Comparison of ENCODE assay signal across 1 cellular context in the genomic region with DNA sequence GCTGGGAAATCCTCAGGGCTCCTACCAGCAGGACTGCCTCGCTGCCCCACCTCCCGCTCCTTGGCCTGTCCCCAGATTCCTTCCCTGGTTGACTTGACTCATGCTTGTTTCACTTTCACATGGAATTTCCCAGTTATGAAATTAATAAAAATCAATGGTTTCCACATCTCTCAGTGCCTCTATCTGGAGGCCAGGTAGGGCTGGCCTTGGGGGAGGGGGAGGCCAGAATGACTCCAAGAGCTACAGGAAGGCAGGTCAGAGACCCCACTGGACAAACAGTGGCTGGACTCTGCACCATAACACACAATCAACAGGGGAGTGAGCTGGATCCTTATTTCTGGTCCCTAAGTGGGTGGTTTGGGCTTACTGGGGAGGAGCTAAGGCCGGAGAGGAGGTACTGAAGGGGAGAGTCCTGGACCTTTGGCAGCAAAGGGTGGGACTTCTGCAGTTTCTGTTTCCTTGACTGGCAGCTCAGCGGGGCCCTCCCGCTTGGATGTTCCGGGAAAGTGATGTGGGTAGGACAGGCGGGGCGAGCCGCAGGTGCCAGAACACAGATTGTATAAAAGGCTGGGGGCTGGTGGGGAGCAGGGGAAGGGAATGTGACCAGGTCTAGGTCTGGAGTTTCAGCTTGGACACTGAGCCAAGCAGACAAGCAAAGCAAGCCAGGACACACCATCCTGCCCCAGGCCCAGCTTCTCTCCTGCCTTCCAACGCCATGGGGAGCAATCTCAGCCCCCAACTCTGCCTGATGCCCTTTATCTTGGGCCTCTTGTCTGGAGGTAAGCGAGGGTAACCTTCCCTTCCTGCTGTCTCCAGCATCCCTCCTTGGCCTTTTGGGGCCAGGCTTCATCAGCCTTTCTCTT.
TF ChIP-seq lines count a peak whose summit lies in the region.

Gene CFB (plus strand): TSS at position 589 of the 863 bp plus-strand sequence. CDS start 127 bp downstream, at position 716.

TF ChIP-seq in HepG2, 621 proteins besides CTCF, POLR2A, EP300 and RAD21 (continued from another document and continues in another):
- TF ChIP-seq, protein P1, sequence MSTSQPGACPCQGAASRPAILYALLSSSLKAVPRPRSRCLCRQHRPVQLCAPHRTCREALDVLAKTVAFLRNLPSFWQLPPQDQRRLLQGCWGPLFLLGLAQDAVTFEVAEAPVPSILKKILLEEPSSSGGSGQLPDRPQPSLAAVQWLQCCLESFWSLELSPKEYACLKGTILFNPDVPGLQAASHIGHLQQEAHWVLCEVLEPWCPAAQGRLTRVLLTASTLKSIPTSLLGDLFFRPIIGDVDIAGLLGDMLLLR (CRISPR knock-in tag; IDR thresholded peaks at IDR 0.05): no peak
- TF ChIP-seq ZNF326 (CRISPR knock-in tag; IDR thresholded peaks at IDR 0.05; ENCODE audit: borderline replicate concordance) (no peak), NFE2L1 (CRISPR knock-in tag; IDR thresholded peaks at IDR 0.05; ENCODE audit: borderline replicate concordance) (no peak), ZNF230 (CRISPR knock-in tag; IDR thresholded peaks at IDR 0.05) (peak; percentile 66; the same call in 1 of the 2 replicates), HDAC6 (IDR thresholded peaks at IDR 0.05; ENCODE audit: low read depth, low read length) (no peak), PITX1 (CRISPR knock-in tag; IDR thresholded peaks at IDR 0.05) (peak; percentile 79), BCL6 (CRISPR knock-in tag; IDR thresholded peaks at IDR 0.05) (peak; percentile 80), ZNF691 (CRISPR knock-in tag; IDR thresholded peaks at IDR 0.05; ENCODE audit: borderline replicate concordance, low read depth) (peak; percentile 76; the same call in 1 of the 2 replicates), ZNF776 (CRISPR knock-in tag; IDR thresholded peaks at IDR 0.05) (peak; percentile 77), HHEX (CRISPR knock-in tag; IDR thresholded peaks at IDR 0.05) (peak; percentile 58; the same call in 1 of the 2 replicates), ZNF318 (CRISPR knock-in tag; IDR thresholded peaks at IDR 0.05) (no peak), YEATS2 (CRISPR knock-in tag; IDR thresholded peaks at IDR 0.05; ENCODE audit: borderline replicate concordance) (peak; percentile 66; the same call in 1 of the 2 replicates), ZNF17 (CRISPR knock-in tag; IDR thresholded peaks at IDR 0.05) (no peak), RXRB (CRISPR knock-in tag; IDR thresholded peaks at IDR 0.05; ENCODE audit: borderline replicate concordance) (peak; percentile 98), GABPA (IDR thresholded peaks at IDR 0.05; ENCODE audit: low read depth, low read length) (no peak), GABPA (CRISPR knock-in tag; IDR thresholded peaks at IDR 0.05; ENCODE audit: low read depth) (peak; percentile 76), ZNF274 (CRISPR knock-in tag; IDR thresholded peaks at IDR 0.05) (peak; percentile 13; the same call in 1 of the 2 replicates), HES4 (CRISPR knock-in tag; IDR thresholded peaks at IDR 0.05; ENCODE audit: borderline replicate concordance) (0 out of 2 replicates have a peak, but pooled peaks have one; percentile 20), ZNF256 (CRISPR knock-in tag; conservative IDR thresholded peaks at IDR 0.05) (no peak; the same call in 1 of the 2 replicates), ISX (CRISPR knock-in tag; conservative IDR thresholded peaks at IDR 0.05) (no peak), POLR2AphosphoS2 (IDR thresholded peaks at IDR 0.05; ENCODE audit: low read depth, low read length) (peak; percentile 32; the same call in 1 of the 2 replicates), NR2C2 (CRISPR knock-in tag; IDR thresholded peaks at IDR 0.05; ENCODE audit: borderline replicate concordance) (peak; percentile 83), ARID3A (IDR thresholded peaks at IDR 0.05; ENCODE audit: low read depth, low read length) (peak; percentile 100), HNRNPL (IDR thresholded peaks at IDR 0.05; ENCODE audit: low read depth, low read length) (0 out of 2 replicates have a peak, but pooled peaks have one; percentile 57), ZIK1 (CRISPR knock-in tag; IDR thresholded peaks at IDR 0.05; ENCODE audit: borderline replicate concordance, low read depth) (no peak; the same call in 1 of the 2 replicates), NCOA2 (CRISPR knock-in tag; IDR thresholded peaks at IDR 0.05) (peak; percentile 92), ZSCAN12 (CRISPR knock-in tag; IDR thresholded peaks at IDR 0.05) (no peak), ZNF883 (CRISPR knock-in tag; IDR thresholded peaks at IDR 0.05; ENCODE audit: not compliant biosample characterization) (no peak), SP2 (CRISPR knock-in tag; IDR thresholded peaks at IDR 0.05) (peak; percentile 74)
- TF ChIP-seq, protein P2, sequence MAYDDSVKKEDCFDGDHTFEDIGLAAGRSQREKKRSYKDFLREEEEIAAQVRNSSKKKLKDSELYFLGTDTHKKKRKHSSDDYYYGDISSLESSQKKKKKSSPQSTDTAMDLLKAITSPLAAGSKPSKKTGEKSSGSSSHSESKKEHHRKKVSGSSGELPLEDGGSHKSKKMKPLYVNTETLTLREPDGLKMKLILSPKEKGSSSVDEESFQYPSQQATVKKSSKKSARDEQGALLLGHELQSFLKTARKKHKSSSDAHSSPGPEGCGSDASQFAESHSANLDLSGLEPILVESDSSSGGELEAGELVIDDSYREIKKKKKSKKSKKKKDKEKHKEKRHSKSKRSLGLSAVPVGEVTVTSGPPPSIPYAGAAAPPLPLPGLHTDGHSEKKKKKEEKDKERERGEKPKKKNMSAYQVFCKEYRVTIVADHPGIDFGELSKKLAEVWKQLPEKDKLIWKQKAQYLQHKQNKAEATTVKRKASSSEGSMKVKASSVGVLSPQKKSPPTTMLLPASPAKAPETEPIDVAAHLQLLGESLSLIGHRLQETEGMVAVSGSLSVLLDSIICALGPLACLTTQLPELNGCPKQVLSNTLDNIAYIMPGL (CRISPR knock-in tag; IDR thresholded peaks at IDR 0.05; ENCODE audit: borderline replicate concordance in 1 of 2, low read depth in 1 of 2): peak; percentile 17 to 80; a peak in 2 of 4 replicates
- TF ChIP-seq, protein P3, sequence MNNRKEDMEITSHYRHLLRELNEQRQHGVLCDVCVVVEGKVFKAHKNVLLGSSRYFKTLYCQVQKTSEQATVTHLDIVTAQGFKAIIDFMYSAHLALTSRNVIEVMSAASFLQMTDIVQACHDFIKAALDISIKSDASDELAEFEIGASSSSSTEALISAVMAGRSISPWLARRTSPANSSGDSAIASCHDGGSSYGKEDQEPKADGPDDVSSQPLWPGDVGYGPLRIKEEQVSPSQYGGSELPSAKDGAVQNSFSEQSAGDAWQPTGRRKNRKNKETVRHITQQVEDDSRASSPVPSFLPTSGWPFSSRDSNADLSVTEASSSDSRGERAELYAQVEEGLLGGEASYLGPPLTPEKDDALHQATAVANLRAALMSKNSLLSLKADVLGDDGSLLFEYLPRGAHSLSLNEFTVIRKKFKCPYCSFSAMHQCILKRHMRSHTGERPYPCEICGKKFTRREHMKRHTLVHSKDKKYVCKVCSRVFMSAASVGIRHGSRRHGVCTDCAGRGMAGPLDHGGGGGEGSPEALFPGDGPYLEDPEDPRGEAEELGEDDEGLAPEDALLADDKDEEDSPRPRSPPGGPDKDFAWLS (CRISPR knock-in tag; IDR thresholded peaks at IDR 0.05; ENCODE audit: borderline replicate concordance): no peak
- TF ChIP-seq, protein P4, sequence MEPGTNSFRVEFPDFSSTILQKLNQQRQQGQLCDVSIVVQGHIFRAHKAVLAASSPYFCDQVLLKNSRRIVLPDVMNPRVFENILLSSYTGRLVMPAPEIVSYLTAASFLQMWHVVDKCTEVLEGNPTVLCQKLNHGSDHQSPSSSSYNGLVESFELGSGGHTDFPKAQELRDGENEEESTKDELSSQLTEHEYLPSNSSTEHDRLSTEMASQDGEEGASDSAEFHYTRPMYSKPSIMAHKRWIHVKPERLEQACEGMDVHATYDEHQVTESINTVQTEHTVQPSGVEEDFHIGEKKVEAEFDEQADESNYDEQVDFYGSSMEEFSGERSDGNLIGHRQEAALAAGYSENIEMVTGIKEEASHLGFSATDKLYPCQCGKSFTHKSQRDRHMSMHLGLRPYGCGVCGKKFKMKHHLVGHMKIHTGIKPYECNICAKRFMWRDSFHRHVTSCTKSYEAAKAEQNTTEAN (CRISPR knock-in tag; conservative IDR thresholded peaks at IDR 0.05): peak; percentile 87
- TF ChIP-seq, protein P5, sequence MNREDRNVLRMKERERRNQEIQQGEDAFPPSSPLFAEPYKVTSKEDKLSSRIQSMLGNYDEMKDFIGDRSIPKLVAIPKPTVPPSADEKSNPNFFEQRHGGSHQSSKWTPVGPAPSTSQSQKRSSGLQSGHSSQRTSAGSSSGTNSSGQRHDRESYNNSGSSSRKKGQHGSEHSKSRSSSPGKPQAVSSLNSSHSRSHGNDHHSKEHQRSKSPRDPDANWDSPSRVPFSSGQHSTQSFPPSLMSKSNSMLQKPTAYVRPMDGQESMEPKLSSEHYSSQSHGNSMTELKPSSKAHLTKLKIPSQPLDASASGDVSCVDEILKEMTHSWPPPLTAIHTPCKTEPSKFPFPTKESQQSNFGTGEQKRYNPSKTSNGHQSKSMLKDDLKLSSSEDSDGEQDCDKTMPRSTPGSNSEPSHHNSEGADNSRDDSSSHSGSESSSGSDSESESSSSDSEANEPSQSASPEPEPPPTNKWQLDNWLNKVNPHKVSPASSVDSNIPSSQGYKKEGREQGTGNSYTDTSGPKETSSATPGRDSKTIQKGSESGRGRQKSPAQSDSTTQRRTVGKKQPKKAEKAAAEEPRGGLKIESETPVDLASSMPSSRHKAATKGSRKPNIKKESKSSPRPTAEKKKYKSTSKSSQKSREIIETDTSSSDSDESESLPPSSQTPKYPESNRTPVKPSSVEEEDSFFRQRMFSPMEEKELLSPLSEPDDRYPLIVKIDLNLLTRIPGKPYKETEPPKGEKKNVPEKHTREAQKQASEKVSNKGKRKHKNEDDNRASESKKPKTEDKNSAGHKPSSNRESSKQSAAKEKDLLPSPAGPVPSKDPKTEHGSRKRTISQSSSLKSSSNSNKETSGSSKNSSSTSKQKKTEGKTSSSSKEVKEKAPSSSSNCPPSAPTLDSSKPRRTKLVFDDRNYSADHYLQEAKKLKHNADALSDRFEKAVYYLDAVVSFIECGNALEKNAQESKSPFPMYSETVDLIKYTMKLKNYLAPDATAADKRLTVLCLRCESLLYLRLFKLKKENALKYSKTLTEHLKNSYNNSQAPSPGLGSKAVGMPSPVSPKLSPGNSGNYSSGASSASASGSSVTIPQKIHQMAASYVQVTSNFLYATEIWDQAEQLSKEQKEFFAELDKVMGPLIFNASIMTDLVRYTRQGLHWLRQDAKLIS (CRISPR knock-in tag; IDR thresholded peaks at IDR 0.05): no peak; the same call in 1 of the 2 replicates
